In genomic region chr6:43793875-43794242, GRCh38 we compare ENCODE assay signal across 22 cellular contexts. TPM values are rescaled to one million over a fixed set of nuclear protein-coding genes. Genes with fewer than 3 reads are reported as not detected.
DNase-seq lines count a peak whose midpoint lies in the region; ATAC-seq and TF ChIP-seq lines count a peak whose summit lies in the region.
"Had no signal": no experiment of that assay in that cellular context is flagged by ENCODE, and none has a peak within 500 bp of the region (broad histone marks: within the 10 kb centered on the region; RNA-seq: fewer than 3 reads in every experiment).

No MANE protein-coding gene starts in this region.

- H2BK120ac ChIP-seq in trophoblast cell (ENCODE audit: insufficient read depth, low read length, poor library complexity): no peak overlapping the region

- no CpG with 5 or more reads among the region's 9 CpGs for WGBS in trophoblast cell (ENCODE audit: extremely low coverage, insufficient coverage, insufficient read length)

- H4K91ac ChIP-seq in trophoblast cell (ENCODE audit: low read depth, low read length): peak overlapping the region; percentile 59

- H3K4me3 Mint-ChIP-seq in osteocyte (ENCODE audit: unreplicated experiment): no peak overlapping the region
- H3K4me3 Mint-ChIP-seq: CD8-positive, alpha-beta T cell; GM23338 had no signal

- no peak overlapping the region for H3K4ac ChIP-seq in trophoblast cell (ENCODE audit: low read depth, low read length)

- no peak overlapping the region for H3K4me2 ChIP-seq in trophoblast cell (ENCODE audit: low read length)
- H3K4me2 ChIP-seq: GM23338, PC-9 had no signal

- H4K12ac ChIP-seq in trophoblast cell (ENCODE audit: low read depth, low read length): no peak overlapping the region

- DNase-seq in Right ventricle myocardium superior (no peak), left ventricle myocardium superior (peak; percentile 48), trophoblast cell (no peak), activated T-cell treated with anti-CD3 and anti-CD28 coated beads for 4 hours (no peak), NCI-H226 (no peak), A172 (ENCODE audit: low spot score) (no peak), osteocyte (ENCODE audit: extremely low spot score, unreplicated experiment) (no peak)
- DNase-seq: CD8-positive, alpha-beta T cell; DMS153; KBM-7; NCI-H1092; NCI-H1436; NCI-H1930; NCI-H510A; NCI-H748 treated with DMSO at 0.1 percent for 48 hours; PC-9 had no signal

- peak overlapping the region; percentile 39 for H2AK5ac ChIP-seq in trophoblast cell (ENCODE audit: low read length)

- H4K8ac ChIP-seq in trophoblast cell (ENCODE audit: low read depth, low read length): no peak overlapping the region

- no peaks in the 10 kb centered on the region for H3K27me3 ChIP-seq in trophoblast cell (ENCODE audit: insufficient read depth, low read length)

- no peak for TF ChIP-seq CTCF in osteocyte (IDR thresholded peaks at IDR 0.05)

- no peak overlapping the region for H3K27ac Mint-ChIP-seq in osteocyte (ENCODE audit: unreplicated experiment)
- H3K27ac Mint-ChIP-seq: CD8-positive, alpha-beta T cell; GM23338 had no signal

- no peak overlapping the region for H3K4me3 ChIP-seq in trophoblast cell (ENCODE audit: low read depth, low read length)
- H3K4me3 ChIP-seq: GM23338, HAP-1, PC-9 had no signal

- H2BK12ac ChIP-seq in trophoblast cell (ENCODE audit: low read length): peak overlapping the region; percentile 15

- H3K27me3 Mint-ChIP-seq in osteocyte (ENCODE audit: unreplicated experiment): peaks cover 4% of the 10 kb centered on the region

- ATAC-seq in Right ventricle myocardium superior (ENCODE audit: poor library complexity) (peak; percentile 75), left ventricle myocardium superior (peak; percentile 60)
- ATAC-seq: CD8-positive, alpha-beta T cell; GM23338; HepG2; SK-N-SH treated with all-trans-retinoic acid at 6 μM for 48 hours had no signal

- H3K9me3 ChIP-seq in trophoblast cell (ENCODE audit: insufficient read depth, low read depth, low read length): no peaks in the 10 kb centered on the region
- H3K9me3 ChIP-seq: HAP-1 had no signal

- no peak overlapping the region for H2AFZ ChIP-seq in trophoblast cell (ENCODE audit: insufficient read depth, low read length, poor library complexity)
- H2AFZ ChIP-seq: GM23338, PC-9 had no signal

- H3K9me3 Mint-ChIP-seq in osteocyte (ENCODE audit: unreplicated experiment): no peaks in the 10 kb centered on the region
- H3K9me3 Mint-ChIP-seq: CD8-positive, alpha-beta T cell; GM23338 had no signal

- H3K4me1 ChIP-seq in trophoblast cell (ENCODE audit: control insufficient read depth in 1 of 2, insufficient read depth in 2 of 2, low read length in 2 of 2): peaks cover 15 to 19% of the 10 kb centered on the region in 2 experiments
- H3K4me1 ChIP-seq: HAP-1 had no signal

- no peaks in the 10 kb centered on the region for H3K36me3 Mint-ChIP-seq in osteocyte (ENCODE audit: unreplicated experiment)
- H3K36me3 Mint-ChIP-seq: CD8-positive, alpha-beta T cell had no signal

- peaks cover 2% of the 10 kb centered on the region for H3K79me2 ChIP-seq in trophoblast cell (ENCODE audit: control insufficient read depth, insufficient read depth, low read length, poor library complexity)

- H3K9ac ChIP-seq in trophoblast cell (ENCODE audit: low read length): no peak overlapping the region

- no peaks in the 10 kb centered on the region for H3K36me3 ChIP-seq in trophoblast cell (ENCODE audit: control insufficient read depth in 1 of 2, insufficient read depth in 2 of 2, low read length in 2 of 2)
- H3K36me3 ChIP-seq: HAP-1 had no signal

- no peak overlapping the region for H3K27ac ChIP-seq in trophoblast cell (ENCODE audit: low read depth, low read length)
- H3K27ac ChIP-seq: HL-60, PC-9, RWPE1 had no signal

- peaks cover 19% of the 10 kb centered on the region for H3K79me1 ChIP-seq in trophoblast cell (ENCODE audit: low read length)

- H3K4me1 Mint-ChIP-seq in osteocyte (ENCODE audit: unreplicated experiment): peaks cover 9% of the 10 kb centered on the region

- no peak overlapping the region for H3K18ac ChIP-seq in trophoblast cell (ENCODE audit: low read length)

- no peak overlapping the region for H2BK5ac ChIP-seq in trophoblast cell (ENCODE audit: low read depth, low read length, poor library complexity)

- H3K14ac ChIP-seq in trophoblast cell (ENCODE audit: low read length): no peak overlapping the region

- no peak overlapping the region for H3K23ac ChIP-seq in trophoblast cell (ENCODE audit: low read length)

- intact Hi-C loops in Right ventricle myocardium superior (cut with DNase I) (no loop called here), left ventricle myocardium superior (cut with micrococcal nuclease) (no loop called here)

RNA-seq across cellular contexts. Expression of gene VEGFA, which starts 23.8 kb away (rescaled TPM):
- total RNA-seq in Right ventricle myocardium superior (230 TPM), left ventricle myocardium superior (261 TPM), osteocyte (59.5 and 69.7 TPM in 2 replicates)
- 111 and 117 TPM in 2 replicates for polyA plus RNA-seq in trophoblast cell (2013)
- total RNA-seq in A172 (2014; rRNA removed; shearing (Covaris generic)): 29.0 and 35.2 TPM in 2 replicates
